Comparison of ENCODE assay signal across 16 cellular contexts in genomic region chr11:104120493-104121200, GRCh38. TPM values are rescaled to one million over a fixed set of nuclear protein-coding genes. Genes with fewer than 3 reads are reported as not detected.
A peak's percentile ranks its signal among the peaks of the same experiment; 100 is the strongest.
DNase-seq lines count a peak whose midpoint lies in the region; ATAC-seq and TF ChIP-seq lines count a peak whose summit lies in the region.
"Had no signal": no experiment of that assay in that cellular context is flagged by ENCODE, and none has a peak within 500 bp of the region (broad histone marks: within the 10 kb centered on the region; RNA-seq: fewer than 3 reads in every experiment).

No MANE protein-coding gene starts in this region.

- no peak for TF ChIP-seq CTCF in natural killer cell (IDR thresholded peaks at IDR 0.05)
- no peak for TF ChIP-seq CTCF in upper lobe of left lung (IDR thresholded peaks at IDR 0.05)

- 76 to 85% methylated on average over 5 of the region's 5 CpGs for WGBS in upper lobe of left lung, 2 donors

- H3K4me1 ChIP-seq in upper lobe of left lung, result no peaks in the 10 kb centered on the region
- H3K4me1 ChIP-seq: BLaER1 had no signal

- DNase-seq in natural killer cell, result no peak
- no peak for DNase-seq in natural killer cell treated with Interleukin-12 subunit alpha and Interleukin-12 subunit beta and Interleukin-15 and Interleukin-18, amount 100 ng/mL, for 72 hours (ENCODE audit: low spot score)
- DNase-seq in NCI-H446 (lab: John Stamatoyannopoulos, UW), result peak; percentile 60 to 61
- no peak for DNase-seq in effector memory CD8-positive, alpha-beta T cell
- DNase-seq in iPS-NIHi7 (ENCODE audit: extremely low spot score), result no peak
- DNase-seq in upper lobe of left lung, result no peak
- DNase-seq in GM03348 (ENCODE audit: low spot score), result no peak
- no peak for DNase-seq in AG08396 (ENCODE audit: low spot score)
- DNase-seq: activated T-cell treated with anti-CD3 and anti-CD28 coated beads for 4 hours, amygdala, islet precursor cell, NCI-H2107 had no signal

- H3K4me3 Mint-ChIP-seq in natural killer cell, result no peak overlapping the region
- no peak overlapping the region for H3K4me3 Mint-ChIP-seq in natural killer cell treated with Interleukin-12 subunit alpha and Interleukin-12 subunit beta and Interleukin-15 and Interleukin-18, amount 100 ng/mL, for 72 hours
- no peak overlapping the region for H3K4me3 Mint-ChIP-seq in effector memory CD8-positive, alpha-beta T cell
- H3K4me3 Mint-ChIP-seq: dendritic cell treated with granulocyte-macrophage colony-stimulating factor and Interleukin-4, amounts not matched to agents 40 ng/mL and 50 ng/mL, for 4 days; IgD-negative memory B cell had no signal

- no peaks in the 10 kb centered on the region for H3K27me3 ChIP-seq in upper lobe of left lung
- H3K27me3 ChIP-seq: BLaER1 had no signal

- TF ChIP-seq POLR2A in upper lobe of left lung (IDR thresholded peaks at IDR 0.05), result no peak

- no peaks in the 10 kb centered on the region for H3K27me3 Mint-ChIP-seq in natural killer cell (ENCODE audit: low read depth in 2 of 2)
- H3K27me3 Mint-ChIP-seq in natural killer cell treated with Interleukin-12 subunit alpha and Interleukin-12 subunit beta and Interleukin-15 and Interleukin-18, amount 100 ng/mL, for 72 hours, result no peaks in the 10 kb centered on the region
- H3K27me3 Mint-ChIP-seq in effector memory CD8-positive, alpha-beta T cell, result no peaks in the 10 kb centered on the region
- H3K27me3 Mint-ChIP-seq: dendritic cell treated with granulocyte-macrophage colony-stimulating factor and Interleukin-4, amounts not matched to agents 40 ng/mL and 50 ng/mL, for 4 days; IgD-negative memory B cell had no signal

- peak; percentile 31 to 58 (median 48) for ATAC-seq in natural killer cell
- ATAC-seq in natural killer cell treated with Interleukin-12 subunit alpha and Interleukin-12 subunit beta and Interleukin-15 and Interleukin-18, amount 100 ng/mL, for 72 hours, result no peak
- ATAC-seq in effector memory CD8-positive, alpha-beta T cell (replicated peaks), result peak; percentile 10
- no peak for ATAC-seq in upper lobe of left lung (ENCODE audit: low FRiP score in 2 of 2)
- ATAC-seq: Right ventricle myocardium inferior had no signal

- intact Hi-C loops in natural killer cell (cut with micrococcal nuclease), result loop anchor here (5.0 kb wide), 1 partner anchor 42 kb away; the partner anchor contains the start of gene PDGFD

- TF ChIP-seq EP300 in upper lobe of left lung (IDR thresholded peaks at IDR 0.05), result no peak

- H3K27ac ChIP-seq in upper lobe of left lung, result no peak overlapping the region
- H3K27ac ChIP-seq: BLaER1 had no signal

- H3K9me3 Mint-ChIP-seq in natural killer cell, result peaks cover 3 to 9% of the 10 kb centered on the region in 2 donors
- H3K9me3 Mint-ChIP-seq in natural killer cell treated with Interleukin-12 subunit alpha and Interleukin-12 subunit beta and Interleukin-15 and Interleukin-18, amount 100 ng/mL, for 72 hours, result peaks cover 3% of the 10 kb centered on the region
- H3K9me3 Mint-ChIP-seq in effector memory CD8-positive, alpha-beta T cell, result no peaks in the 10 kb centered on the region

- H3K36me3 Mint-ChIP-seq in natural killer cell, result no peaks in the 10 kb centered on the region
- H3K36me3 Mint-ChIP-seq in natural killer cell treated with Interleukin-12 subunit alpha and Interleukin-12 subunit beta and Interleukin-15 and Interleukin-18, amount 100 ng/mL, for 72 hours, result no peaks in the 10 kb centered on the region
- no peaks in the 10 kb centered on the region for H3K36me3 Mint-ChIP-seq in effector memory CD8-positive, alpha-beta T cell (ENCODE audit: insufficient read depth)

- H3K4me3 ChIP-seq in upper lobe of left lung, result no peak overlapping the region
- H3K4me3 ChIP-seq: BLaER1 had no signal

- no peaks in the 10 kb centered on the region for H3K9me3 ChIP-seq in upper lobe of left lung

- peak overlapping the region; percentile 19 to 39 for H3K27ac Mint-ChIP-seq in natural killer cell
- peak overlapping the region in 1 of 2 donors; percentile 0 for H3K27ac Mint-ChIP-seq in natural killer cell treated with Interleukin-12 subunit alpha and Interleukin-12 subunit beta and Interleukin-15 and Interleukin-18, amount 100 ng/mL, for 72 hours
- H3K27ac Mint-ChIP-seq in effector memory CD8-positive, alpha-beta T cell, result no peak overlapping the region
- H3K27ac Mint-ChIP-seq: dendritic cell treated with granulocyte-macrophage colony-stimulating factor and Interleukin-4, amounts not matched to agents 40 ng/mL and 50 ng/mL, for 4 days; IgD-negative memory B cell had no signal

- no peaks in the 10 kb centered on the region for H3K36me3 ChIP-seq in upper lobe of left lung
- H3K36me3 ChIP-seq: BLaER1 had no signal

- peaks cover 47 to 53% of the 10 kb centered on the region in 2 donors for H3K4me1 Mint-ChIP-seq in natural killer cell
- peaks cover 15 to 17% of the 10 kb centered on the region in 2 donors for H3K4me1 Mint-ChIP-seq in natural killer cell treated with Interleukin-12 subunit alpha and Interleukin-12 subunit beta and Interleukin-15 and Interleukin-18, amount 100 ng/mL, for 72 hours (ENCODE audit: low read depth in 2 of 2)
- peaks cover 0 to 4% of the 10 kb centered on the region in 2 donors for H3K4me1 Mint-ChIP-seq in effector memory CD8-positive, alpha-beta T cell (ENCODE audit: low read depth in 2 of 2)
- H3K4me1 Mint-ChIP-seq: IgD-negative memory B cell had no signal

RNA-seq across cellular contexts. Expression of gene PDGFD, which starts 43.3 kb away (rescaled TPM):
- total RNA-seq in natural killer cell (10 to 100 TPM; 23.2 to 41.2 (median 33.1) TPM), upper lobe of left lung (1 to 10 TPM in 5 of 6 donors, not detected in 1; 2.1 to 6.6 (median 2.7) TPM)
- total RNA-seq in natural killer cell treated with Interleukin-12 subunit alpha and Interleukin-12 subunit beta and Interleukin-15 and Interleukin-18, amount 100 ng/mL, for 72 hours, result 1 to 10 TPM; 1.7 to 4.5 TPM

Comparison
In these comparisons a context has a peak if more than half of its experiments do, and no peak if none do; other contexts are left out.
1. ATAC-seq: peak in natural killer cell (3 of 3) and effector memory CD8-positive, alpha-beta T cell (single experiment); none in natural killer cell treated with Interleukin-12 subunit alpha and Interleukin-12 subunit beta and Interleukin-15 and Interleukin-18, amount 100 ng/mL, for 72 hours (0 of 2) and upper lobe of left lung (0 of 2).
2. DNase-seq: peak in NCI-H446 (2 of 2); none in natural killer cell (single experiment), natural killer cell treated with Interleukin-12 subunit alpha and Interleukin-12 subunit beta and Interleukin-15 and Interleukin-18, amount 100 ng/mL, for 72 hours (single experiment), effector memory CD8-positive, alpha-beta T cell (0 of 3), iPS-NIHi7 (single experiment), upper lobe of left lung (0 of 2), GM03348 (single experiment) and AG08396 (single experiment).
3. H3K27ac Mint-ChIP-seq: peak in natural killer cell (2 of 2); none in effector memory CD8-positive, alpha-beta T cell (0 of 2).